In genomic region chr5:95870105-95870672, GRCh38 we compare ENCODE assay signal across 1 cellular context.
TF ChIP-seq lines count a peak whose summit lies in the region.

No MANE protein-coding gene starts in this region.

TF ChIP-seq in GM12878, 131 proteins besides CTCF, POLR2A, EP300 and RAD21 (continued from another document):
- TF ChIP-seq YY1 (IDR thresholded peaks at IDR 0.05; ENCODE audit: low read depth, low read length) = 0 out of 2 replicates have a peak, but pooled peaks have one; percentile 7
- peak; percentile 72 for TF ChIP-seq GATAD2B (conservative IDR thresholded peaks at IDR 0.05; ENCODE audit: low read depth)
- no peak for TF ChIP-seq PAX8 (IDR thresholded peaks at IDR 0.05)
- peak; percentile 83; the same call in 1 of the 2 replicates for TF ChIP-seq ZBED1 (IDR thresholded peaks at IDR 0.05; ENCODE audit: borderline replicate concordance)
- TF ChIP-seq HSF1 (IDR thresholded peaks at IDR 0.05; ENCODE audit: low read depth, low read length) = no peak
- no peak for TF ChIP-seq LARP7 (IDR thresholded peaks at IDR 0.05)
